16 cellular contexts compared by ENCODE assay signal in the genomic region with DNA sequence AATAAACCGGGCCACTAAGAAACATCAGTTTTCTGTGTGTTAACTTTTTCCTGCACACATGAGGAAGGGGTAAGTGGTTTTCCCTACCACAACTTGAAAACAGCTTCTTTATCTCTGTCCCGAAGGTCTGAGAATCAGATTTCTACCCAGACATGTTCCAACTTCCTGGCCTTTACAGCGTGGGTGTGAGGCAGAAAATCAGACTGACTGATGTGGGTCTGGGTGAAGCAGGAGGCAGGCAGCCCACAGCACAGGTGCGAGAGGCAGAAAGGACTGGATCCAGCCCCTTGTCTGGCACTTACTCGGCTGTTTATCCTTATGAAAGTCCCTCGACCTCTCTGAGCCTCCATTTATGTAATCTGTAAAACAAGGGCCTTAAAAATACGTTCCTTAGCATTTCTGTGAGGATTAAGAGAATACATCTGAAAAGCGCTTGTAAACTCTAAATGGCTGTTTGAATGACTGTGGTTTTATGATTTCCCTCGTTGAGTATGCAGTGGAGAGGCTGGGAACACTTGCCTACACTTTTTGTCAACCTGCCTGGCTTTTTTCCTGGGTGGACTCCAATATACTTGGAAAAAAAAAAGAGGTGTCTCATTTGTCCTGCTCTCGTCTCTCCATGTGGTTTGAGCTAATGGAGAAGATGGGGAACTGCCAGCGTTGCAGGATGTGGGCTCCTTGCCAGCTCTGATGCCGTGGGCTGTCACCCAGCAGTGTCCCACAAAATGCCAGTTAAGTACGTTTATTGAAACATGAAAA. TPM values are rescaled to one million over a fixed set of nuclear protein-coding genes. Genes with fewer than 3 reads are reported as not detected.
A peak's percentile ranks its signal among the peaks of the same experiment; 100 is the strongest.
DNase-seq lines count a peak whose midpoint lies in the region; ATAC-seq lines count a peak whose summit lies in the region.
"Had no signal": no experiment of that assay in that cellular context is flagged by ENCODE, and none has a peak within 500 bp of the region (broad histone marks: within the 10 kb centered on the region; RNA-seq: fewer than 3 reads in every experiment).

No MANE protein-coding gene starts in this region.

- H3K27me3 Mint-ChIP-seq in immature natural killer cell (ENCODE audit: low read depth in 3 of 3), result peaks cover 2 to 7% (median 5%) of the 10 kb centered on the region in 3 donors

- H3K4me3 Mint-ChIP-seq in immature natural killer cell, result no peak overlapping the region

- no peaks in the 10 kb centered on the region for H3K36me3 Mint-ChIP-seq in immature natural killer cell

- in situ Hi-C loops in G401 (cut with HindIII; ENCODE audit: low sequenced_read_pairs), result no loop called here

- H3K4me1 Mint-ChIP-seq in immature natural killer cell, result no peaks in the 10 kb centered on the region

- peak; percentile 88 for DNase-seq in G401 (ENCODE audit: low spot score)
- peak; percentile 47 for DNase-seq in NCI-H2171 (lab: John Stamatoyannopoulos, UW)
- DNase-seq in cerebellar nuclear complex (lab: John Stamatoyannopoulos, UW), result peak; percentile 32 to 41
- DNase-seq in pons (ENCODE audit: low spot score), result peak; percentile 42
- DNase-seq in NCI-H146 (lab: John Stamatoyannopoulos, UW), result no peak
- DNase-seq in immature natural killer cell, result no peak
- DNase-seq: activated CD4-positive, alpha-beta T cell treated with anti-CD3 and anti-CD28 coated beads for 1 hour; heart left ventricle; kidney glomerular epithelial cell; NCI-H187; NCI-H82; ovary; RPMI8226 had no signal

- H3K9me3 Mint-ChIP-seq in immature natural killer cell, result no peaks in the 10 kb centered on the region

- no peak overlapping the region for H3K27ac Mint-ChIP-seq in immature natural killer cell

- ATAC-seq in GM19397 (IDR thresholded peaks at IDR 0.05; ENCODE audit: unreplicated experiment), result no peak
- ATAC-seq in GM19452 (IDR thresholded peaks at IDR 0.05; ENCODE audit: unreplicated experiment), result no peak
- ATAC-seq: heart left ventricle had no signal

RNA-seq across cellular contexts. Expression of gene AGBL1, which starts 3.1 kb away (rescaled TPM):
- not detected in 2 replicates for total RNA-seq in G401 (2014; rRNA removed; shearing (Covaris generic))
- polyA plus RNA-seq in immature natural killer cell, result not detected
- total RNA-seq: T-helper 2 cell treated with Interferon-gamma antibody and Interleukin-4, amounts not matched to agents 100 ng/mL and 5 ng/mL, for 36 hours had no signal

Comparison
In these comparisons a context has a peak if more than half of its experiments do, and no peak if none do; other contexts are left out.
1. DNase-seq: peak in G401 (single experiment), NCI-H2171 (single experiment), cerebellar nuclear complex (2 of 2) and pons (single experiment); none in NCI-H146 (single experiment) and immature natural killer cell (0 of 3).